In the genomic region with DNA sequence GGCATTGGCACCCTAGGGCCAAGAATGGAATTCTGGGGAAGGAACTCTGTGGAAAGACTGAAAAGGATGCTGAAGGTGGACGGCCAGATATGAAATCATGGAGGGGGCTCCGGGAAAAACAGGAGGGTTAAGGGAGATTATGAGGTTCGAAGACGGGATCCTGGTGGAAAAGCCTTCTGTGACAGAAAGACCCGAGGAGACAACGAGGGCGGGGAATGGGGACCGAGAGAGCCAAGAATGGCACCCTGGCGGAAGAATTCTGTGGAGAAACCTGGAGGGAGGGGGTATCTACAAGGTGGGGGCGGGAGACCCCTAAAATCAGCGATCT, we compare ENCODE assay signal across 8 cellular contexts. TPM values are rescaled to one million over a fixed set of nuclear protein-coding genes. Genes with fewer than 3 reads are reported as not detected.
DNase-seq lines count a peak whose midpoint lies in the region; ATAC-seq and TF ChIP-seq lines count a peak whose summit lies in the region.

No MANE protein-coding gene starts in this region.

- intact Hi-C loops in PC-9 (cut with micrococcal nuclease; ENCODE audit: unreplicated experiment): loop anchor here (1.0 to 10.0 kb wide), 2 partner anchors 127 to 165 kb away; no protein-coding TSS in a partner anchor

- in situ Hi-C loops in ACHN (cut with HindIII; ENCODE audit: low pct_ligation_motif_present, low pct_unique_long_range_greater_than_20kb, low sequenced_read_pairs): no loop called here

- H3K4me3 ChIP-seq in PC-9 (peak overlapping the region; percentile 97), fibroblast of lung (replicated peaks in 1 of 4; ENCODE audit: control extremely low read depth in 1 of 4, insufficient read depth in 1 of 4, low read depth in 3 of 4, low read length in 4 of 4) (peak overlapping the region; percentile 56 to 92 (median 84)), skeletal muscle satellite cell (ENCODE audit: low read length) (peak overlapping the region; percentile 98)

- H3K27me3 ChIP-seq in PC-9 (ENCODE audit: insufficient read depth, low read depth) (no peaks in the 10 kb centered on the region), fibroblast of lung (ENCODE audit: control insufficient read depth, insufficient read depth, low read length) (no peaks in the 10 kb centered on the region), skeletal muscle satellite cell (ENCODE audit: control insufficient read depth, insufficient read depth, low read length) (no peaks in the 10 kb centered on the region)

- H2AFZ ChIP-seq in PC-9 (peak overlapping the region; percentile 99), fibroblast of lung (ENCODE audit: low read length) (peak overlapping the region; percentile 77)

- H3K4me1 ChIP-seq in PC-9 (replicated peaks; ENCODE audit: insufficient read depth): peaks cover 26% of the 10 kb centered on the region
- peaks cover 5% of the 10 kb centered on the region for H3K4me1 ChIP-seq in fibroblast of lung (ENCODE audit: control insufficient read depth, extremely low read depth, insufficient read depth, low read length)
- peaks cover 46% of the 10 kb centered on the region for H3K4me1 ChIP-seq in skeletal muscle satellite cell (ENCODE audit: control insufficient read depth, insufficient read depth, low read length)

- POLR2A ChIA-PET in PC-9 (lab: Charles Lee; ENCODE audit: unreplicated experiment): no interaction called here

- H4K20me1 ChIP-seq in PC-9 (ENCODE audit: insufficient read depth) (no peaks in the 10 kb centered on the region; the same call in 1 of the 2 replicates), fibroblast of lung (ENCODE audit: control insufficient read depth, extremely low read depth, insufficient read depth, low read length) (no peaks in the 10 kb centered on the region)

- ATAC-seq in GM21723 (IDR thresholded peaks at IDR 0.05; ENCODE audit: unreplicated experiment): peak; percentile 1

- DNase-seq in PC-9 (no peak), fibroblast of lung (ENCODE audit: low read depth in 2 of 2) (no peak), ACHN (no peak), AG20443 (ENCODE audit: low spot score) (no peak), COLO829 (ENCODE audit: low spot score) (no peak), GM20000 (ENCODE audit: low spot score) (no peak)

- H3K27ac ChIP-seq in PC-9 (peak overlapping the region; percentile 32; the same call in 1 of the 2 replicates), fibroblast of lung (ENCODE audit: insufficient read depth, low read length) (peak overlapping the region; percentile 71)

- CTCF ChIA-PET in PC-9 (lab: Charles Lee): no interaction called here

- peak overlapping the region; percentile 44 for H3K9ac ChIP-seq in fibroblast of lung (ENCODE audit: insufficient read depth, low read length)
- peak overlapping the region; percentile 91 for H3K9ac ChIP-seq in skeletal muscle satellite cell (ENCODE audit: low read depth, low read length)

- H3K9me2 ChIP-seq in PC-9 (ENCODE audit: insufficient read depth): no peaks in the 10 kb centered on the region; the same call in 1 of the 2 replicates

- H3F3A ChIP-seq in PC-9 (ENCODE audit: insufficient read depth, low read depth): peaks cover 13% of the 10 kb centered on the region; the same call in 1 of the 2 replicates

- TF ChIP-seq CTCF in PC-9 (conservative IDR thresholded peaks at IDR 0.05) (no peak), fibroblast of lung (conservative IDR thresholded peaks at IDR 0.05 in 1 of 2, IDR thresholded peaks at IDR 0.05 in 1 of 2; ENCODE audit: low read depth in 1 of 2, low read length in 2 of 2) (no peak), GM20000 (IDR thresholded peaks at IDR 0.05; ENCODE audit: extremely low read depth, missing control alignments) (no peak)

- BruUV-seq in PC-9 (replicated peaks; lab: Mats Ljungman, UMichigan): no TSS peak

- H3K36me3 ChIP-seq in PC-9 (ENCODE audit: low read depth): peaks cover 25% of the 10 kb centered on the region
- H3K36me3 ChIP-seq in fibroblast of lung (ENCODE audit: control insufficient read depth, insufficient read depth, low read length): peaks cover 2% of the 10 kb centered on the region
- peaks cover 37% of the 10 kb centered on the region for H3K36me3 ChIP-seq in skeletal muscle satellite cell (ENCODE audit: insufficient read depth, low read length)

- H3K4me2 ChIP-seq in PC-9: peak overlapping the region; percentile 100
- peak overlapping the region; percentile 87 for H3K4me2 ChIP-seq in fibroblast of lung (ENCODE audit: extremely low read depth, insufficient read depth, low read length)
- peak overlapping the region; percentile 85 for H3K4me2 ChIP-seq in skeletal muscle satellite cell (ENCODE audit: low read length)

- H3K79me2 ChIP-seq in PC-9 (ENCODE audit: low read depth) (peaks cover 46% of the 10 kb centered on the region), fibroblast of lung (ENCODE audit: control insufficient read depth, insufficient read depth, low read length) (peaks cover 33% of the 10 kb centered on the region)

- no peaks in the 10 kb centered on the region for H3K9me3 ChIP-seq in PC-9 (ENCODE audit: insufficient read depth, low read depth)
- H3K9me3 ChIP-seq in fibroblast of lung (ENCODE audit: control insufficient read depth, insufficient read depth, low read depth, low read length): no peaks in the 10 kb centered on the region
- no peaks in the 10 kb centered on the region for H3K9me3 ChIP-seq in skeletal muscle satellite cell (replicated peaks; ENCODE audit: low read length)

RNA-seq across cellular contexts. Expression of gene TRMT6, which starts 0.4 kb away (rescaled TPM):
- 12.2 and 16.2 TPM in 2 replicates for total RNA-seq in PC-9 (2021)
- total RNA-seq in fibroblast of lung: 7.2 and 7.8 TPM in 2 replicates
- 12.5 and 17.1 TPM in 2 replicates for polyA plus RNA-seq in fibroblast of lung
- 11.5 and 16.5 TPM in 2 replicates for polyA plus RNA-seq in fibroblast of lung (2012)
- 0.51 and 2.7 TPM in 2 replicates for polyA minus RNA-seq in fibroblast of lung (ENCODE audit: low replicate concordance)
- 17.9 and 23.6 TPM in 2 replicates for total RNA-seq in skeletal muscle satellite cell (2012; rRNA removed)

RNA-seq across cellular contexts. Expression of gene MCM8, which starts 0.5 kb away (rescaled TPM):
- total RNA-seq in PC-9 (2021) (18.2 and 22.4 TPM in 2 replicates), fibroblast of lung (3.1 and 5.4 TPM in 2 replicates)
- 4.8 and 8.8 TPM in 2 replicates for polyA plus RNA-seq in fibroblast of lung
- 4.1 and 7.5 TPM in 2 replicates for polyA plus RNA-seq in fibroblast of lung (2012)
- 0.90 and 2.0 TPM in 2 replicates for polyA minus RNA-seq in fibroblast of lung (ENCODE audit: low replicate concordance)
- total RNA-seq in skeletal muscle satellite cell (2012; rRNA removed): 10.9 and 11.4 TPM in 2 replicates

RNA-seq across cellular contexts. Expression of gene CHGB, which starts 38.6 kb away (rescaled TPM):
- total RNA-seq in PC-9 (2021) (not detected in 2 replicates), fibroblast of lung (under 0.01 TPM in 1 of 2 replicates, not detected in the other)
- 0.09 and 0.12 TPM in 2 replicates for polyA plus RNA-seq in fibroblast of lung
- not detected in 2 replicates for polyA plus RNA-seq in fibroblast of lung (2012)
- polyA minus RNA-seq in fibroblast of lung (ENCODE audit: low replicate concordance): not detected in 2 replicates
- under 0.01 and 0.25 TPM in 2 replicates for total RNA-seq in skeletal muscle satellite cell (2012; rRNA removed)

RNA-seq across cellular contexts. Expression of gene CRLS1, which starts 56.0 kb away (rescaled TPM):
- total RNA-seq in PC-9 (2021): 24.6 and 43.6 TPM in 2 replicates
- 30.2 and 30.8 TPM in 2 replicates for total RNA-seq in fibroblast of lung
- polyA plus RNA-seq in fibroblast of lung: 43.4 and 54.3 TPM in 2 replicates
- polyA plus RNA-seq in fibroblast of lung (2012): 33.9 and 35.6 TPM in 2 replicates
- 27.2 and 32.6 TPM in 2 replicates for polyA minus RNA-seq in fibroblast of lung (ENCODE audit: low replicate concordance)
- total RNA-seq in skeletal muscle satellite cell (2012; rRNA removed): 47.8 and 59.1 TPM in 2 replicates
